In genomic region chr6:89371849-89372505, GRCh38 we compare ENCODE assay signal across 1 cellular context.
TF ChIP-seq lines count a peak whose summit lies in the region.

No MANE protein-coding gene starts in this region.

TF ChIP-seq in HepG2, 621 proteins besides CTCF, POLR2A, EP300 and RAD21 (continued from another document and continues in another):
- TF ChIP-seq ZNF609 (CRISPR knock-in tag; IDR thresholded peaks at IDR 0.05; ENCODE audit: borderline replicate concordance) (no peak), TAF15 (IDR thresholded peaks at IDR 0.05; ENCODE audit: low read depth, low read length, poor library complexity, severe bottlenecking) (no peak), BRCA1 (CRISPR knock-in tag; IDR thresholded peaks at IDR 0.05) (0 out of 2 replicates have a peak, but pooled peaks have one; percentile 48), GATAD1 (CRISPR knock-in tag; IDR thresholded peaks at IDR 0.05) (no peak), RBAK (CRISPR knock-in tag; IDR thresholded peaks at IDR 0.05) (no peak), ZNF589 (CRISPR knock-in tag; conservative IDR thresholded peaks at IDR 0.05) (no peak), SOX5 (CRISPR knock-in tag; IDR thresholded peaks at IDR 0.05; ENCODE audit: borderline replicate concordance) (no peak), ZNF350 (CRISPR knock-in tag; IDR thresholded peaks at IDR 0.05; ENCODE audit: borderline replicate concordance, low read depth) (peak; percentile 45; the same call in 1 of the 2 replicates), ZBTB2 (CRISPR knock-in tag; IDR thresholded peaks at IDR 0.05; ENCODE audit: low read depth) (no peak), ZNF569 (CRISPR knock-in tag; IDR thresholded peaks at IDR 0.05; ENCODE audit: borderline replicate concordance) (no peak), ISL2 (CRISPR knock-in tag; IDR thresholded peaks at IDR 0.05) (0 out of 2 replicates have a peak, but pooled peaks have one; percentile 23), MIER2 (CRISPR knock-in tag; IDR thresholded peaks at IDR 0.05) (no peak), SP5 (CRISPR knock-in tag; IDR thresholded peaks at IDR 0.05; ENCODE audit: borderline replicate concordance, low read depth) (no peak), HMGA1 (CRISPR knock-in tag; conservative IDR thresholded peaks at IDR 0.05) (no peak), CAMTA2 (CRISPR knock-in tag; IDR thresholded peaks at IDR 0.05; ENCODE audit: borderline replicate concordance) (no peak), U2AF2 (IDR thresholded peaks at IDR 0.05; ENCODE audit: low read depth, low read length) (no peak), ARNTL (CRISPR knock-in tag; IDR thresholded peaks at IDR 0.05) (no peak), ZFP41 (CRISPR knock-in tag; IDR thresholded peaks at IDR 0.05; ENCODE audit: borderline replicate concordance) (no peak), MYC (CRISPR knock-in tag; IDR thresholded peaks at IDR 0.05; ENCODE audit: borderline replicate concordance) (peak; percentile 31; the same call in 1 of the 2 replicates), ZNF292 (CRISPR knock-in tag; IDR thresholded peaks at IDR 0.05; ENCODE audit: borderline replicate concordance, low read depth) (no peak), KLF12 (CRISPR knock-in tag; IDR thresholded peaks at IDR 0.05; ENCODE audit: borderline replicate concordance) (no peak), ZMYM3 (CRISPR knock-in tag; IDR thresholded peaks at IDR 0.05) (no peak), ZBED4 (CRISPR knock-in tag; IDR thresholded peaks at IDR 0.05; ENCODE audit: borderline replicate concordance) (0 out of 2 replicates have a peak, but pooled peaks have one; percentile 17), ZNF687 (CRISPR knock-in tag; IDR thresholded peaks at IDR 0.05) (peak; percentile 61), ZNF468 (CRISPR knock-in tag; IDR thresholded peaks at IDR 0.05) (no peak), NFIB (CRISPR knock-in tag; IDR thresholded peaks at IDR 0.05; ENCODE audit: borderline replicate concordance) (no peak), HMGXB4 (CRISPR knock-in tag; IDR thresholded peaks at IDR 0.05; ENCODE audit: borderline replicate concordance in 1 of 2, low read depth in 1 of 2) (peak in 1 of 2 experiments; percentile 63; a peak in 1 of 4 replicates), ZNF281 (CRISPR knock-in tag; IDR thresholded peaks at IDR 0.05; ENCODE audit: borderline replicate concordance) (no peak), KDM6A (CRISPR knock-in tag; IDR thresholded peaks at IDR 0.05; ENCODE audit: low read depth) (no peak), ZNF501 (CRISPR knock-in tag; IDR thresholded peaks at IDR 0.05) (0 out of 2 replicates have a peak, but pooled peaks have one; percentile 28), ZNF224 (CRISPR knock-in tag; IDR thresholded peaks at IDR 0.05) (no peak), KDM4B (CRISPR knock-in tag; IDR thresholded peaks at IDR 0.05) (no peak; the same call in 1 of the 2 replicates), ZFX (CRISPR knock-in tag; IDR thresholded peaks at IDR 0.05; ENCODE audit: low read depth) (no peak), DNMT3B (CRISPR knock-in tag; conservative IDR thresholded peaks at IDR 0.05) (no peak), KDM5A (IDR thresholded peaks at IDR 0.05; ENCODE audit: borderline replicate concordance, low read length) (no peak), TEAD3 (CRISPR knock-in tag; optimal IDR thresholded peaks at IDR 0.05; ENCODE audit: borderline replicate concordance) (peak; percentile 23), HMG20A (CRISPR knock-in tag; IDR thresholded peaks at IDR 0.05; ENCODE audit: borderline replicate concordance) (0 out of 2 replicates have a peak, but pooled peaks have one; percentile 11), MED1 (CRISPR knock-in tag; IDR thresholded peaks at IDR 0.05) (no peak), ZNF430 (CRISPR knock-in tag; IDR thresholded peaks at IDR 0.05) (no peak), ZNF207 (IDR thresholded peaks at IDR 0.05; ENCODE audit: borderline replicate concordance) (no peak)
